ENCODE assay signal across 1 cellular context in the genomic region with DNA sequence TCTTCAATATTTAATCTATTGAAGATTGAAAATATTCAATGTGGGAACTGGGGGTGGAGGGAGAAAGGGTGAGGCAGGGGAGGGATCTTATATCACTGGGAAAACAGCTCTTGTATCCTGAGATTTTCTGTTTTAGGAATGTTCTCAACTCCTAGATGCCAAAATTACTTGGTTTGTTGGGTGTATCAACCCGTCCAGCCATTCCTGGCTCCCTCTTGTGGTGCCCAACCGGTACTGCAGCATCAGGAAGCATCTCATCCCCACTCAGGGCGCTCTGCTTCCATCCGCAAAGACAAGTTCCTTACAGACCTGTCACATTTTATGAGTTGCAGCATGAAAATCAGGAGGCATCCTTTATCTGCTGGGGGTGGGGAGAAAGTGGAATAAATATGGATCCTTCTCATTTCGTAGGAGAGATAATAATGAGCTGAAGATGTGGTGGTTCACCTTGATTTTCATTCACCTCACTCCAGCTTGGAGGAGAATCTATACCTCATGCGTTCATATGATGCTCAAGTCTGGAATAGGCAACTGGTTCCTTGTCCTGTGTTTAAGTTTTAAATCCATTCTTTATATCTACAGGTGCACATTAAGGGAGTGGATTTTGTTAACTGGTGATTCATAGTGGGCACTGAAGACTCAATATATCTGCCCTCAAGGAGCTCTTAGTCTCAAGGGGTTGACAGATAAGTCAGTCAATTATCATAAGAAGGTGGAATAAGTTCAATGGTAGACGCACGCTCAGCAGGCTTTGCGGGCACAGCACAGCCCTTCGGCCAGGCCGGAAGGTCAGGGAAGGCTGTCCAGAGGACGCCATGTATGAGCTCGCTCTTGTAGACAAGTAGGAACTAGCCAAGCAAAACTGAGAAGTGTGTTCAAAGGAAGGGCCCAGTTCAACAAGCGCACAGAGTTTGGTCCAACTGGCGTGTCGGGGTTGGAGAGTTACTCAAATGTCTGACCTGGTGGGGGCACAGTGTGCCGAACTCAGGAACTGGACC.
TF ChIP-seq lines count a peak whose summit lies in the region.

No MANE protein-coding gene starts in this region.

TF ChIP-seq in WTC11, 78 proteins besides CTCF, POLR2A, EP300 and RAD21 (continued from another document):
- TF ChIP-seq, protein P1, sequence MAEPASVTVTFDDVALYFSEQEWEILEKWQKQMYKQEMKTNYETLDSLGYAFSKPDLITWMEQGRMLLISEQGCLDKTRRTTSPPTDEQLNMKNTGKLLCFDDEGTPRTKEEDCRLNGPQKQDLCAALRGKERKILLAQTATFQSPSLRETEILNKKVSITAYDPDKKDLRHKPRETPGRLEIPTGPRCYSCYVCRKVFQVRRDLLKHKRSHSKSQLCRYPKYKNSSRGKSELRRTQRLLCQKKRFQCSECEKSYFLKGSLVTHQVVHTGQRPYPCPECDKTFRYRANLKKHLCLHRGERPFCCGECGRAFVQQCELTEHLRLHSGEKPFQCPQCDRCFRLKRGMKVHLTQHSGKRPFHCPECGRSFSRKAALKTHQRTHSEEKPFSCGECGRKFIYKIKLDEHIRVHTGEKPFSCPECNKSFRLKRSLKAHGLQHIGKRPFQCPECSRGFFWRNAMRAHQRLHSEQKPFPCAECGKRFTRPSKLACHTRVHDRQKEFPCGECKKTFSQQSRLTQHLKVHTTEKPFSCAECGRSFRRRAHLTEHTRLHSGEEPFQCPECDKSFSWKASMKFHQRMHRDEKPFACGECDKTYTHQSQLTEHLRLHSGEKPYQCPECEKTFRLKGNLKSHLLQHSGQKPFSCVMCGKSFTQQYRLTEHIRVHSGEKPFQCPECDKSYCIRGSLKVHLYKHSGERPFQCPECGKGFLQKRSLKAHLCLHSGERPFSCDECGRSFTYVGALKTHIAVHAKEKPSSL (CRISPR knock-in tag; conservative IDR thresholded peaks at IDR 0.05): no peak
- TF ChIP-seq ZNF416 (CRISPR knock-in tag; IDR thresholded peaks at IDR 0.05) (no peak), CDX4 (CRISPR knock-in tag; IDR thresholded peaks at IDR 0.05; ENCODE audit: borderline replicate concordance) (no peak), OVOL2 (CRISPR knock-in tag; IDR thresholded peaks at IDR 0.05; ENCODE audit: borderline replicate concordance) (no peak), SMAD4 (CRISPR knock-in tag; IDR thresholded peaks at IDR 0.05) (no peak), ZNF317 (CRISPR knock-in tag; IDR thresholded peaks at IDR 0.05; ENCODE audit: borderline replicate concordance, low read depth) (no peak), CBFB (CRISPR knock-in tag; IDR thresholded peaks at IDR 0.05; ENCODE audit: low read depth) (no peak), MYBL2 (CRISPR knock-in tag; IDR thresholded peaks at IDR 0.05) (no peak)
